31 cellular contexts compared by ENCODE assay signal in genomic region chr22:30826670-30827355, GRCh38.
A peak's percentile ranks its signal among the peaks of the same experiment; 100 is the strongest.
DNase-seq lines count a peak whose midpoint lies in the region; ATAC-seq and TF ChIP-seq lines count a peak whose summit lies in the region.
"Had no signal": no experiment of that assay in that cellular context is flagged by ENCODE, and none has a peak within 500 bp of the region (broad histone marks: within the 10 kb centered on the region; RNA-seq: fewer than 3 reads in every experiment).

No MANE protein-coding gene starts in this region.

- peak; percentile 89 for ATAC-seq in activated CD4-positive, alpha-beta T cell treated with anti-CD3 and anti-CD28 coated beads for 36 hours
- peak; percentile 88 for ATAC-seq in activated naive CD8-positive, alpha-beta T cell treated with anti-CD3 and anti-CD28 coated beads, Interleukin-2, amount 50 U/mL, for 24 hours
- ATAC-seq: gastroesophageal sphincter, sciatic nerve, WTC11 had no signal

- H4K20me1 ChIP-seq in osteoblast (ENCODE audit: insufficient read depth, low read length) = peaks cover 2% of the 10 kb centered on the region

- H3K4me1 ChIP-seq in osteoblast (ENCODE audit: insufficient read depth, low read length) = peaks cover 31% of the 10 kb centered on the region
- H3K4me1 ChIP-seq: prostate gland had no signal

- no peak overlapping the region for H3K27ac ChIP-seq in osteoblast (ENCODE audit: low read depth, low read length)
- H3K27ac ChIP-seq: ascending aorta, gastroesophageal sphincter, GM23248, left ventricle myocardium inferior, neutrophil, PC-9, prostate gland, tibial nerve had no signal

- H3K79me2 ChIP-seq in osteoblast (ENCODE audit: insufficient read depth, low read length) = no peaks in the 10 kb centered on the region

- peaks cover 17% of the 10 kb centered on the region for H3K27me3 ChIP-seq in osteoblast (ENCODE audit: insufficient read depth, low read length)
- H3K27me3 ChIP-seq: ascending aorta had no signal

- peaks cover 25% of the 10 kb centered on the region for H3K27me3 Mint-ChIP-seq in activated CD4-positive, alpha-beta T cell treated with anti-CD3 and anti-CD28 coated beads for 36 hours
- H3K27me3 Mint-ChIP-seq in activated naive CD8-positive, alpha-beta T cell treated with anti-CD3 and anti-CD28 coated beads, Interleukin-2, amount 50 U/mL, for 24 hours = peaks cover 38% of the 10 kb centered on the region
- H3K27me3 Mint-ChIP-seq in glutamatergic neuron (ENCODE audit: unreplicated experiment) = peaks cover 20% of the 10 kb centered on the region

- no peak overlapping the region for H2AFZ ChIP-seq in osteoblast (ENCODE audit: low read length)
- H2AFZ ChIP-seq: GM23248, PC-9 had no signal

- POLR2A ChIA-PET in activated CD4-positive, alpha-beta T cell treated with anti-CD3 and anti-CD28 coated beads for 36 hours (lab: Charles Lee) = no interaction called here

- peaks cover 10% of the 10 kb centered on the region for H3K4me1 Mint-ChIP-seq in activated CD4-positive, alpha-beta T cell treated with anti-CD3 and anti-CD28 coated beads for 36 hours
- peaks cover 18% of the 10 kb centered on the region for H3K4me1 Mint-ChIP-seq in activated naive CD8-positive, alpha-beta T cell treated with anti-CD3 and anti-CD28 coated beads, Interleukin-2, amount 50 U/mL, for 24 hours
- peaks cover 3% of the 10 kb centered on the region for H3K4me1 Mint-ChIP-seq in glutamatergic neuron (ENCODE audit: low read depth, unreplicated experiment)
- H3K4me1 Mint-ChIP-seq: immature natural killer cell had no signal

- no peak overlapping the region for H3K4me3 Mint-ChIP-seq in activated CD4-positive, alpha-beta T cell treated with anti-CD3 and anti-CD28 coated beads for 36 hours
- no peak overlapping the region for H3K4me3 Mint-ChIP-seq in activated naive CD8-positive, alpha-beta T cell treated with anti-CD3 and anti-CD28 coated beads, Interleukin-2, amount 50 U/mL, for 24 hours
- H3K4me3 Mint-ChIP-seq in glutamatergic neuron (ENCODE audit: unreplicated experiment) = no peak overlapping the region
- H3K4me3 Mint-ChIP-seq: activated naive CD4-positive, alpha-beta T cell treated with anti-CD3 and anti-CD28 coated beads, Interleukin-2, amount 50 U/mL, for 24 hours; CD4-positive, alpha-beta T cell; immature natural killer cell; naive B cell; WTC11 had no signal

- no peaks in the 10 kb centered on the region for H3K36me3 Mint-ChIP-seq in activated CD4-positive, alpha-beta T cell treated with anti-CD3 and anti-CD28 coated beads for 36 hours (ENCODE audit: low read depth)
- H3K36me3 Mint-ChIP-seq in activated naive CD8-positive, alpha-beta T cell treated with anti-CD3 and anti-CD28 coated beads, Interleukin-2, amount 50 U/mL, for 24 hours (ENCODE audit: low read depth) = no peaks in the 10 kb centered on the region
- no peaks in the 10 kb centered on the region for H3K36me3 Mint-ChIP-seq in glutamatergic neuron (ENCODE audit: unreplicated experiment)
- H3K36me3 Mint-ChIP-seq: activated naive CD4-positive, alpha-beta T cell treated with anti-CD3 and anti-CD28 coated beads, Interleukin-2, amount 50 U/mL, for 24 hours; naive B cell; WTC11 had no signal

- no peak overlapping the region for H3K27ac Mint-ChIP-seq in activated CD4-positive, alpha-beta T cell treated with anti-CD3 and anti-CD28 coated beads for 36 hours
- no peak overlapping the region for H3K27ac Mint-ChIP-seq in activated naive CD8-positive, alpha-beta T cell treated with anti-CD3 and anti-CD28 coated beads, Interleukin-2, amount 50 U/mL, for 24 hours
- H3K27ac Mint-ChIP-seq in glutamatergic neuron (ENCODE audit: unreplicated experiment) = no peak overlapping the region
- H3K27ac Mint-ChIP-seq: activated naive CD4-positive, alpha-beta T cell treated with anti-CD3 and anti-CD28 coated beads, Interleukin-2, amount 50 U/mL, for 24 hours; CD4-positive, alpha-beta T cell; immature natural killer cell; naive B cell; WTC11 had no signal

- no peaks in the 10 kb centered on the region for H3K9me3 ChIP-seq in osteoblast (ENCODE audit: low read depth, low read length)
- H3K9me3 ChIP-seq: ascending aorta, gastroesophageal sphincter, left ventricle myocardium inferior, neutrophil, prostate gland, tibial nerve had no signal

- H3K36me3 ChIP-seq in osteoblast (ENCODE audit: insufficient read depth, low read length) = no peaks in the 10 kb centered on the region
- H3K36me3 ChIP-seq: ascending aorta, gastroesophageal sphincter, left ventricle myocardium inferior, neutrophil, prostate gland, tibial nerve had no signal

- intact Hi-C loops in activated CD4-positive, alpha-beta T cell treated with anti-CD3 and anti-CD28 coated beads for 36 hours (cut with DNase I, micrococcal nuclease) = no loop called here

- H3K4me3 ChIP-seq in osteoblast (ENCODE audit: insufficient read depth, low read length) = no peak overlapping the region
- H3K4me3 ChIP-seq: ascending aorta, gastroesophageal sphincter, GM23248, left ventricle myocardium inferior, PC-9, prostate gland, tibial nerve had no signal

- H3K9me3 Mint-ChIP-seq in activated CD4-positive, alpha-beta T cell treated with anti-CD3 and anti-CD28 coated beads for 36 hours (ENCODE audit: low read depth) = no peaks in the 10 kb centered on the region
- no peaks in the 10 kb centered on the region for H3K9me3 Mint-ChIP-seq in activated naive CD8-positive, alpha-beta T cell treated with anti-CD3 and anti-CD28 coated beads, Interleukin-2, amount 50 U/mL, for 24 hours
- no peaks in the 10 kb centered on the region for H3K9me3 Mint-ChIP-seq in glutamatergic neuron (ENCODE audit: unreplicated experiment)
- H3K9me3 Mint-ChIP-seq: activated naive CD4-positive, alpha-beta T cell treated with anti-CD3 and anti-CD28 coated beads, Interleukin-2, amount 50 U/mL, for 24 hours; CD4-positive, alpha-beta T cell; immature natural killer cell; WTC11 had no signal

- CTCF ChIA-PET in activated CD4-positive, alpha-beta T cell treated with anti-CD3 and anti-CD28 coated beads for 36 hours (lab: Charles Lee) = interaction anchor here (0.6 kb wide), 2 partner anchors 93 to 774 kb away, joined by 4 to 5 read pairs; no protein-coding TSS in a partner anchor

- TF ChIP-seq CTCF in GM13976 (IDR thresholded peaks at IDR 0.05; ENCODE audit: borderline replicate concordance, control extremely low read depth, extremely low read depth, insufficient read depth, missing control alignments) (no peak), osteoblast (IDR thresholded peaks at IDR 0.05; ENCODE audit: extremely low read depth, low read depth, low read length) (no peak), glutamatergic neuron (IDR thresholded peaks at IDR 0.05; ENCODE audit: partially characterized antibody, unreplicated experiment) (no peak)

- H3K4me2 ChIP-seq in osteoblast (ENCODE audit: insufficient read depth, low read length) = no peak overlapping the region
- H3K4me2 ChIP-seq: PC-9 had no signal

- in situ Hi-C loops in GM13976 (cut with MboI; ENCODE audit: low sequenced_read_pairs, unreplicated experiment) = no loop called here

- peak; percentile 51 for DNase-seq in activated CD4-positive, alpha-beta T cell treated with anti-CD3 and anti-CD28 coated beads for 36 hours
- no peak for DNase-seq in activated CD4-positive, alpha-beta T cell treated with anti-CD3 and anti-CD28 coated beads, Interleukin-2, amount 50 U/mL, for 48 hours
- DNase-seq in GM13976 (ENCODE audit: low spot score) (peak; percentile 33), osteoblast (ENCODE audit: insufficient read length, low spot score, missing footprints) (peak; percentile 37), AG08396 (ENCODE audit: low spot score) (no peak), glutamatergic neuron (no peak), NCI-H1417 (lab: John Stamatoyannopoulos, UW) (no peak)
- DNase-seq in activated naive CD8-positive, alpha-beta T cell treated with anti-CD3 and anti-CD28 coated beads, Interleukin-2, amount 50 U/mL, for 24 hours = peak; percentile 13
- DNase-seq: activated CD8-positive, alpha-beta memory T cell treated with anti-CD3 and anti-CD28 coated beads for 24 hours; activated T-cell treated with anti-CD3 and anti-CD28 coated beads, Interleukin-2, amount 50 U/mL, for 1 hour; AML-193; CD4-positive, alpha-beta T cell; GM23248; hypothalamus; immature natural killer cell; left ventricle myocardium inferior; naive B cell; NCI-H1694; NCI-H446 treated with DMSO at 0.1 percent for 48 hours; PC-9; stimulated activated CD4-positive, alpha-beta T cell treated with anti-CD3 and anti-CD28 coated beads, Interleukin-12 subunit alpha, Interleukin-12 subunit beta, amount 100 ng/mL, for 4 hours; stimulated activated CD4-positive, alpha-beta T cell treated with anti-CD3 and anti-CD28 coated beads, Interleukin-4, amount 100 ng/mL, for 4 hours; T1000 had no signal

Comparison
In these comparisons a context has a peak if more than half of its experiments do, and no peak if none do; other contexts are left out.
1. DNase-seq: peak in activated CD4-positive, alpha-beta T cell treated with anti-CD3 and anti-CD28 coated beads for 36 hours (single experiment), GM13976 (single experiment), activated naive CD8-positive, alpha-beta T cell treated with anti-CD3 and anti-CD28 coated beads, Interleukin-2, amount 50 U/mL, for 24 hours (single experiment) and osteoblast (single experiment); none in activated CD4-positive, alpha-beta T cell treated with anti-CD3 and anti-CD28 coated beads, Interleukin-2, amount 50 U/mL, for 48 hours (0 of 2), AG08396 (single experiment), glutamatergic neuron (single experiment) and NCI-H1417 (0 of 3).